9 cellular contexts compared by ENCODE assay signal in genomic region chr9:79471577-79472543, GRCh38.
DNase-seq lines count a peak whose midpoint lies in the region; ATAC-seq, FAIRE-seq and TF ChIP-seq lines count a peak whose summit lies in the region.
"Had no signal": no experiment of that assay in that cellular context is flagged by ENCODE, and none has a peak within 500 bp of the region (broad histone marks: within the 10 kb centered on the region; RNA-seq: fewer than 3 reads in every experiment).

No MANE protein-coding gene starts in this region.

- H3K4me3 ChIP-seq in DOHH2 (ENCODE audit: low read length) (no peak overlapping the region), tibial artery (no peak overlapping the region)
- no peak overlapping the region for H3K4me3 ChIP-seq in Jurkat, Clone E6-1 (ENCODE audit: low read length)
- H3K4me3 ChIP-seq: K562 had no signal

- H3K4me1 ChIP-seq in DOHH2 (ENCODE audit: control insufficient read depth, low read length) (peaks cover 12% of the 10 kb centered on the region), tibial artery (peaks cover 0 to 10% (median 4%) of the 10 kb centered on the region in 4 donors)

- H3K9me3 ChIP-seq in DOHH2 (ENCODE audit: control insufficient read depth, insufficient read depth, low read length): no peaks in the 10 kb centered on the region
- H3K9me3 ChIP-seq in tibial artery: no peaks in the 10 kb centered on the region

- H3K4me2 ChIP-seq in DOHH2 (ENCODE audit: low read length): no peak overlapping the region

- no peaks in the 10 kb centered on the region for H3K9me2 ChIP-seq in DOHH2 (replicated peaks; ENCODE audit: control insufficient read depth, low read length)

- FAIRE-seq in GM12892 (lab: Jason Lieb, UNC): no peak
- FAIRE-seq: K562 had no signal

- H3K36me3 ChIP-seq in DOHH2 (ENCODE audit: control insufficient read depth, low read length) (no peaks in the 10 kb centered on the region), tibial artery (no peaks in the 10 kb centered on the region)

- no peaks in the 10 kb centered on the region for H4K20me1 ChIP-seq in DOHH2 (ENCODE audit: control insufficient read depth, insufficient read depth, low read depth, low read length)

- intact Hi-C loops in tibial artery (cut with DNase I; ENCODE audit: low total_unique reads): no loop called here

- TF ChIP-seq POLR2A in GM12892 (IDR thresholded peaks at IDR 0.05; ENCODE audit: low read depth, low read length): no peak

- peak; percentile 17 for TF ChIP-seq CTCF in DOHH2 (IDR thresholded peaks at IDR 0.05; ENCODE audit: low read depth, low read length, poor library complexity, severe bottlenecking)
- TF ChIP-seq CTCF in tibial artery (IDR thresholded peaks at IDR 0.05): peak; percentile 30 to 62

- H3K27me3 ChIP-seq in DOHH2 (ENCODE audit: control insufficient read depth, low read length) (no peaks in the 10 kb centered on the region), tibial artery (no peaks in the 10 kb centered on the region)

- ATAC-seq in HG03439 (IDR thresholded peaks at IDR 0.05; ENCODE audit: unreplicated experiment): no peak
- ATAC-seq: K562 had no signal

- no peaks in the 10 kb centered on the region for H3F3A ChIP-seq in DOHH2 (ENCODE audit: control insufficient read depth, insufficient read depth)

- H3K79me2 ChIP-seq in DOHH2 (ENCODE audit: control insufficient read depth, low read length): no peaks in the 10 kb centered on the region

- H3K27ac ChIP-seq in DOHH2 (ENCODE audit: low read depth, low read length): no peak overlapping the region
- peak overlapping the region in 1 of 2 donors; percentile 9 for H3K27ac ChIP-seq in tibial artery

- peak; percentile 5 for DNase-seq in Jurkat, Clone E6-1 (ENCODE audit: low read depth, low spot score)
- DNase-seq in amygdala (lab: John Stamatoyannopoulos, UW) (peak in 49 of 56 donors; percentile 0 to 83 (median 36)), inferior parietal cortex (ENCODE audit: extremely low spot score) (peak; percentile 86), tibial artery (peak; percentile 90 to 91), NCI-H82 treated with DMSO at 0.1 percent for 48 hours (lab: John Stamatoyannopoulos, UW; ENCODE audit: unreplicated experiment) (no peak), GM12892 (ENCODE audit: insufficient read length) (no peak)

Comparison
In these comparisons a context has a peak if more than half of its experiments do, and no peak if none do; other contexts are left out.
1. DNase-seq: peak in Jurkat, Clone E6-1 (single experiment), amygdala (49 of 56), inferior parietal cortex (single experiment) and tibial artery (2 of 2); none in NCI-H82 treated with DMSO at 0.1 percent for 48 hours (single experiment) and GM12892 (single experiment).